ENCODE assay signal across 1 cellular context in genomic region chr5:17004441-17005086, GRCh38.
TF ChIP-seq lines count a peak whose summit lies in the region.

No MANE protein-coding gene starts in this region.

TF ChIP-seq in IMR-90, 13 proteins besides CTCF, POLR2A, EP300 and RAD21 (continued from another document):
- TF ChIP-seq FOS (IDR thresholded peaks at IDR 0.05; ENCODE audit: low read depth, low read length) (no peak), CHD1 (IDR thresholded peaks at IDR 0.05; ENCODE audit: low read depth, low read length) (no peak), BHLHE40 (IDR thresholded peaks at IDR 0.05; ENCODE audit: low read depth, low read length) (no peak), MAZ (IDR thresholded peaks at IDR 0.05; ENCODE audit: borderline replicate concordance, low read depth, low read length) (no peak), RCOR1 (IDR thresholded peaks at IDR 0.05; ENCODE audit: insufficient replicate concordance, low read length) (no peak), USF2 (IDR thresholded peaks at IDR 0.05; ENCODE audit: low read depth, low read length) (no peak)
- TF ChIP-seq, protein P1, sequence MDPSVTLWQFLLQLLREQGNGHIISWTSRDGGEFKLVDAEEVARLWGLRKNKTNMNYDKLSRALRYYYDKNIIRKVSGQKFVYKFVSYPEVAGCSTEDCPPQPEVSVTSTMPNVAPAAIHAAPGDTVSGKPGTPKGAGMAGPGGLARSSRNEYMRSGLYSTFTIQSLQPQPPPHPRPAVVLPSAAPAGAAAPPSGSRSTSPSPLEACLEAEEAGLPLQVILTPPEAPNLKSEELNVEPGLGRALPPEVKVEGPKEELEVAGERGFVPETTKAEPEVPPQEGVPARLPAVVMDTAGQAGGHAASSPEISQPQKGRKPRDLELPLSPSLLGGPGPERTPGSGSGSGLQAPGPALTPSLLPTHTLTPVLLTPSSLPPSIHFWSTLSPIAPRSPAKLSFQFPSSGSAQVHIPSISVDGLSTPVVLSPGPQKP (IDR thresholded peaks at IDR 0.05; ENCODE audit: borderline replicate concordance, low read depth, low read length) = no peak
TF ChIP-seq in IMR-90: peak in this region for 0.
